In the genomic region with DNA sequence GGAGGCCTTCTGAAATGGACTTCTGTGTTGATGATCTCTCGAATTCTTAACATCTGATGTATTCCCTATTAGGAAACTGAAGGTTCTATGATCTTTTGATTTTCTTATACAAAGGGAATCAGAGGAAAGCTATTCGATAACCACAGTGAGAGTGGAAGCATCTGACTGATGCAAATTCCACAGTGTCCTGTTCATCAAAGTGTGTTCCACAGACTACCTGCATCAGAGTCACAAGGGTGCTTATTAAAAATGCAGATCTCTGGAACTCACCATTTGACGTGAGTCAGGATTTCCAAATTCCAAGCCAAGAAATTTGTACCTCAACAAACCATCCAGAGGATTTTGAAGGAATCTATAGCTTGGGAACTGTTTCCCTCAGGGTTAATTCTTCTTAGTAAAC, we compare ENCODE assay signal across 19 cellular contexts. TPM values are rescaled to one million over a fixed set of nuclear protein-coding genes. Genes with fewer than 3 reads are reported as not detected.
DNase-seq lines count a peak whose midpoint lies in the region; ATAC-seq and TF ChIP-seq lines count a peak whose summit lies in the region.
"Had no signal": no experiment of that assay in that cellular context is flagged by ENCODE, and none has a peak within 500 bp of the region (broad histone marks: within the 10 kb centered on the region; RNA-seq: fewer than 3 reads in every experiment).

No MANE protein-coding gene starts in this region.

- H2AFZ ChIP-seq in mammary epithelial cell (ENCODE audit: low read depth, low read length) = no peak overlapping the region
- no peak overlapping the region for H2AFZ ChIP-seq in trophoblast cell (ENCODE audit: insufficient read depth, low read length, poor library complexity)
- H2AFZ ChIP-seq: GM23338 had no signal

- H3K9me3 ChIP-seq in mammary epithelial cell (replicated peaks; ENCODE audit: insufficient read depth, low read length) (no peaks in the 10 kb centered on the region), breast epithelium (no peaks in the 10 kb centered on the region), colonic mucosa (no peaks in the 10 kb centered on the region), trophoblast cell (ENCODE audit: insufficient read depth, low read depth, low read length) (no peaks in the 10 kb centered on the region)
- H3K9me3 ChIP-seq: A549, Caco-2 had no signal

- H3K4me3 ChIP-seq in mammary epithelial cell (replicated peaks in 1 of 3; ENCODE audit: insufficient read depth in 1 of 3, low read depth in 2 of 3, low read length in 3 of 3) (no peak overlapping the region), breast epithelium (no peak overlapping the region), colonic mucosa (no peak overlapping the region), trophoblast cell (ENCODE audit: low read depth, low read length) (no peak overlapping the region)
- H3K4me3 ChIP-seq: A549, GM23338 had no signal

- H3K79me2 ChIP-seq in mammary epithelial cell (ENCODE audit: insufficient read depth, low read length) (no peaks in the 10 kb centered on the region), trophoblast cell (ENCODE audit: control insufficient read depth, insufficient read depth, low read length, poor library complexity) (no peaks in the 10 kb centered on the region)

- H3K4me1 ChIP-seq in mammary epithelial cell (ENCODE audit: insufficient read depth, low read length) (no peaks in the 10 kb centered on the region), breast epithelium (no peaks in the 10 kb centered on the region), colonic mucosa (no peaks in the 10 kb centered on the region), trophoblast cell (ENCODE audit: control insufficient read depth in 1 of 2, insufficient read depth in 2 of 2, low read length in 2 of 2) (no peaks in the 10 kb centered on the region)
- H3K4me1 ChIP-seq: A549 had no signal

- H3K23ac ChIP-seq in trophoblast cell (ENCODE audit: low read length) = no peak overlapping the region

- H3K18ac ChIP-seq in trophoblast cell (ENCODE audit: low read length) = no peak overlapping the region

- no peak overlapping the region for H3K4ac ChIP-seq in trophoblast cell (ENCODE audit: low read depth, low read length)

- H3K27me3 ChIP-seq in mammary epithelial cell (ENCODE audit: insufficient read depth, low read length) (no peaks in the 10 kb centered on the region), breast epithelium (no peaks in the 10 kb centered on the region), colonic mucosa (no peaks in the 10 kb centered on the region), trophoblast cell (ENCODE audit: insufficient read depth, low read length) (no peaks in the 10 kb centered on the region)

- in situ Hi-C loops in mammary epithelial cell (cut with MboI; ENCODE audit: low sequenced_read_pairs in 2 of 2) = loop anchor here in 1 of 2 donors (10.0 kb wide), 1 partner anchor 84 kb away; no protein-coding TSS in a partner anchor

- DNase-seq in mammary epithelial cell (peak; percentile 52), breast epithelium (ENCODE audit: low spot score in 2 of 2) (no peak), colonic mucosa (no peak), trophoblast cell (peak; percentile 69 to 94), NCI-H2227 treated with DMSO at 0.1 percent for 48 hours (lab: John Stamatoyannopoulos, UW) (no peak)
- no peak for DNase-seq in activated effector memory CD4-positive, alpha-beta T cell treated with anti-CD3 and anti-CD28 coated beads, Interleukin-2, amount 50 U/mL, for 16 hours
- DNase-seq: AML-193; Caco-2; CD4-positive, alpha-beta T cell; GF-D8; HCEC 1CT had no signal

- H2BK5ac ChIP-seq in trophoblast cell (ENCODE audit: low read depth, low read length, poor library complexity) = no peak overlapping the region

- H3K14ac ChIP-seq in trophoblast cell (ENCODE audit: low read length) = no peak overlapping the region

- no peak overlapping the region for H2AK5ac ChIP-seq in trophoblast cell (ENCODE audit: low read length)

- H3K9ac ChIP-seq in mammary epithelial cell (ENCODE audit: insufficient read depth, low read length) = no peak overlapping the region
- no peak overlapping the region for H3K9ac ChIP-seq in colonic mucosa (ENCODE audit: low read depth in 2 of 2, low read length in 2 of 2)
- H3K9ac ChIP-seq in trophoblast cell (ENCODE audit: low read length) = no peak overlapping the region

- no TSS peak for BruUV-seq in mammary epithelial cell (replicated peaks; lab: Mats Ljungman, UMichigan)

- H4K8ac ChIP-seq in trophoblast cell (ENCODE audit: low read depth, low read length) = no peak overlapping the region

- intact Hi-C loops in mammary epithelial cell (cut with micrococcal nuclease) = no loop called here
- intact Hi-C loops in breast epithelium (cut with DNase I; ENCODE audit: low total_unique reads) = no loop called here
- intact Hi-C loops in colonic mucosa (cut with DNase I) = no loop called here

- no peak overlapping the region for H2BK120ac ChIP-seq in trophoblast cell (ENCODE audit: insufficient read depth, low read length, poor library complexity)

- H3K79me1 ChIP-seq in trophoblast cell (ENCODE audit: low read length) = no peaks in the 10 kb centered on the region

- WGBS in mammary epithelial cell (ENCODE audit: low coverage, missing lambda C conversion rate) = 100% methylated on average over 3 of the region's 3 CpGs
- WGBS in trophoblast cell (ENCODE audit: extremely low coverage, insufficient coverage, insufficient read length) = no CpG with 5 or more reads among the region's 3 CpGs

- H4K91ac ChIP-seq in trophoblast cell (ENCODE audit: low read depth, low read length) = no peak overlapping the region

- no peaks in the 10 kb centered on the region for H4K20me1 ChIP-seq in mammary epithelial cell (ENCODE audit: insufficient read depth, low read length)

- ATAC-seq in HG02885 (IDR thresholded peaks at IDR 0.05; ENCODE audit: poor library complexity, unreplicated experiment) = no peak
- ATAC-seq: A549, GM23338 had no signal

- TF ChIP-seq CTCF in mammary epithelial cell (conservative IDR thresholded peaks at IDR 0.05 in 1 of 2, IDR thresholded peaks at IDR 0.05 in 1 of 2; ENCODE audit: extremely low read depth in 1 of 2, insufficient read depth in 1 of 2, low read depth in 1 of 2, low read length in 2 of 2) (no peak), breast epithelium (IDR thresholded peaks at IDR 0.05) (no peak), colonic mucosa (IDR thresholded peaks at IDR 0.05) (no peak)

- H3K4me2 ChIP-seq in mammary epithelial cell (ENCODE audit: insufficient read depth, low read depth, low read length) (no peak overlapping the region), trophoblast cell (ENCODE audit: low read length) (no peak overlapping the region)
- H3K4me2 ChIP-seq: A549, GM23338 had no signal

- no peak overlapping the region for H2BK12ac ChIP-seq in trophoblast cell (ENCODE audit: low read length)

- CTCF ChIA-PET in mammary epithelial cell (lab: Charles Lee; ENCODE audit: low non-redundant PET) = no interaction called here

- no peak overlapping the region for H3K27ac ChIP-seq in mammary epithelial cell (ENCODE audit: insufficient read depth, low read depth, low read length)
- H3K27ac ChIP-seq in breast epithelium = no peak overlapping the region
- peak overlapping the region; percentile 73 for H3K27ac ChIP-seq in colonic mucosa
- no peak overlapping the region for H3K27ac ChIP-seq in trophoblast cell (ENCODE audit: low read depth, low read length)
- H3K27ac ChIP-seq: 22Rv1, A549, C4-2B, HL-60 had no signal

- H3K36me3 ChIP-seq in mammary epithelial cell (ENCODE audit: insufficient read depth, low read length) (no peaks in the 10 kb centered on the region), breast epithelium (no peaks in the 10 kb centered on the region), colonic mucosa (no peaks in the 10 kb centered on the region), trophoblast cell (ENCODE audit: control insufficient read depth in 1 of 2, insufficient read depth in 2 of 2, low read length in 2 of 2) (no peaks in the 10 kb centered on the region)

- no peak overlapping the region for H4K12ac ChIP-seq in trophoblast cell (ENCODE audit: low read depth, low read length)

- TF ChIP-seq POLR2A in breast epithelium (IDR thresholded peaks at IDR 0.05) = no peak

- dilution Hi-C loops in mammary epithelial cell (cut with HindIII; ENCODE audit: low sequenced_read_pairs) = loop anchor here (5.0 kb wide), 1 partner anchor 81 kb away; no protein-coding TSS in a partner anchor

RNA-seq across cellular contexts. Expression of gene MEP1A, which starts 4.4 kb away (rescaled TPM):
- total RNA-seq in mammary epithelial cell = under 1 TPM in 1 of 2 donors, not detected in 1; 0.14 TPM
- polyA plus RNA-seq in mammary epithelial cell = 0.12 TPM
- 2.1 TPM for polyA minus RNA-seq in mammary epithelial cell
- 1 to 10 TPM in 1 of 3 donors, under 1 TPM in 1, not detected in 1; 0.29 to 1.3 TPM for total RNA-seq in breast epithelium
- total RNA-seq in colonic mucosa = 100 to 1,000 TPM in 1 of 2 donors, 10 to 100 TPM in 1; 38.0 to 207 TPM
- polyA plus RNA-seq in trophoblast cell (2013) = not detected in 2 replicates
- total RNA-seq: CD4-positive, alpha-beta T cell; GM23338 had no signal
- polyA plus RNA-seq: A549, BJ, GM23338 had no signal

RNA-seq across cellular contexts. Expression of gene ANKRD66, which starts 42.1 kb away (rescaled TPM):
- total RNA-seq in mammary epithelial cell (not detected), breast epithelium (not detected), colonic mucosa (not detected)
- not detected for polyA plus RNA-seq in mammary epithelial cell
- not detected for polyA minus RNA-seq in mammary epithelial cell
- not detected in 2 replicates for polyA plus RNA-seq in trophoblast cell (2013)
- total RNA-seq: Caco-2; CD4-positive, alpha-beta T cell; GM23338; HepG2 had no signal
- polyA plus RNA-seq: A549, BJ, GM23338, HepG2 had no signal

RNA-seq across cellular contexts. Expression of gene PLA2G7, which starts 53.6 kb away (rescaled TPM):
- total RNA-seq in mammary epithelial cell = 1 to 10 TPM; 5.7 to 5.9 TPM
- polyA plus RNA-seq in mammary epithelial cell = 5.4 TPM
- polyA minus RNA-seq in mammary epithelial cell = 6.8 TPM
- total RNA-seq in breast epithelium = 1 to 10 TPM in 2 of 3 donors, under 1 TPM in 1; 0.98 to 7.2 (median 1.3) TPM
- total RNA-seq in colonic mucosa = 1 to 10 TPM; 1.2 to 2.9 TPM
- 0.38 and 0.42 TPM in 2 replicates for polyA plus RNA-seq in trophoblast cell (2013)
- total RNA-seq: CD4-positive, alpha-beta T cell; HepG2 had no signal
- polyA plus RNA-seq: BJ, HepG2 had no signal

Comparison
In these comparisons a context has a peak if more than half of its experiments do, and no peak if none do; other contexts are left out.
1. DNase-seq: peak in mammary epithelial cell (single experiment) and trophoblast cell (2 of 2); none in breast epithelium (0 of 2), colonic mucosa (single experiment), NCI-H2227 treated with DMSO at 0.1 percent for 48 hours (single experiment) and activated effector memory CD4-positive, alpha-beta T cell treated with anti-CD3 and anti-CD28 coated beads, Interleukin-2, amount 50 U/mL, for 16 hours (single experiment).
2. RNA of gene MEP1A, which starts 4.4 kb away (total RNA-seq): 38.0 to 207 TPM in colonic mucosa; 0.29 to 1.3 TPM in breast epithelium and 0.14 TPM in mammary epithelial cell; every median in the first group is over 10 times any median in the second.